1 cellular context compared by ENCODE assay signal in the genomic region with DNA sequence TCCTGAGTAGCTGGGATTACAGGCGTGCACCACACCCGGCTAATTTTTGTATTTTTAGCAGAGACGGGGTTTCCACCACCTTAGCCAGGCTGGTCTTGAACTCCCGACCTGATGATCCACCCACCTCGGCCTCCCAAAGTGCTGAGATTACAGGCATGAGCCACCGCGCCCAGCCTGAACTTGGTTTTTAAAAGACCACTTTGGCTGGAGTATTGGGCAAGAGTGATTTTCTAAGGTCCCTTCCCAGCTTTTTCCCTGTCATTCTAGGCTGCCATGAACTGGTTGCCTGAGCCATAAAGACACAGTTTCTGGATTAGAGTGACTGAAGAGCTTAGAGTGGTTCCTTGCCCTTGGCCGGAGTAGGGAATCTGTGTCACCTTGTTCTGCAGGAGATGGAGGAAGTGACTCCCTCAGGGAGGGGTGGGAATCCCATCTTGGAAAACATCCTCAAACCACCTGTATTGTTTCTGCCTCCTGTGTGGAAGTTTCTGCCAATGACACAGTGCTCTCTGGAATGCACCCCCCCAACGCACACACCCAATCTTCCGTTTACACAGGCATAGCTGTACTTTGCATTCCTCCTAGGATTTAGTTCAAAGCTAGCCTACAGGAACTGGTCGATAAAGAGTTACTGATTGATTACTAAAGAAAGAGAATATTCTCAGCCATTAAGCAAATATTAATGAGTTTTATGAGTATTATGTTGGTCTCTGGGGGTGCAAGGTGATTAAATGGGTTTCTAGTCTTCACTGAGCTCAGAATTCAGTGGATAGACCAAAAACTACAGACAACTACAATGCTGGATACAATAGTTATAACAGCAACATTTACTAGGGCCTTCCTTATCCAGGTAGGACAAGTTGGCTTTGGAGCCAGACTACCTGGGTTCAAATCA.
TF ChIP-seq lines count a peak whose summit lies in the region.

No MANE protein-coding gene starts in this region.

TF ChIP-seq in HepG2, 621 proteins besides CTCF, POLR2A, EP300 and RAD21 (continued from another document and continues in another):
- TF ChIP-seq HNF1B (CRISPR knock-in tag; IDR thresholded peaks at IDR 0.05), result peak; percentile 100
- TF ChIP-seq ETV5 (CRISPR knock-in tag; IDR thresholded peaks at IDR 0.05; ENCODE audit: borderline replicate concordance), result peak; percentile 100
- no peak; the same call in 1 of the 2 replicates for TF ChIP-seq NFE2L2 (IDR thresholded peaks at IDR 0.05; ENCODE audit: low read length)
- peak; percentile 75; the same call in 1 of the 2 replicates for TF ChIP-seq CREB1 (IDR thresholded peaks at IDR 0.05)
- TF ChIP-seq CREB1 (CRISPR knock-in tag; IDR thresholded peaks at IDR 0.05), result peak; percentile 95
- TF ChIP-seq ZNF34 (CRISPR knock-in tag; IDR thresholded peaks at IDR 0.05; ENCODE audit: borderline replicate concordance), result no peak
- TF ChIP-seq SOX5 (CRISPR knock-in tag; IDR thresholded peaks at IDR 0.05; ENCODE audit: borderline replicate concordance), result peak; percentile 100
- TF ChIP-seq ZNF605 (CRISPR knock-in tag; IDR thresholded peaks at IDR 0.05), result peak; percentile 93
- no peak for TF ChIP-seq PRPF4 (IDR thresholded peaks at IDR 0.05; ENCODE audit: low read depth, low read length, poor library complexity, severe bottlenecking)
- TF ChIP-seq FOSL1 (CRISPR knock-in tag; IDR thresholded peaks at IDR 0.05; ENCODE audit: borderline replicate concordance), result peak; percentile 93
- TF ChIP-seq ZNF33B (CRISPR knock-in tag; IDR thresholded peaks at IDR 0.05), result peak; percentile 98
- peak; percentile 98 for TF ChIP-seq ZNF430 (CRISPR knock-in tag; IDR thresholded peaks at IDR 0.05)
- TF ChIP-seq ZNF318 (CRISPR knock-in tag; IDR thresholded peaks at IDR 0.05), result no peak; the same call in 1 of the 2 replicates
- TF ChIP-seq ZC3H13 (CRISPR knock-in tag; IDR thresholded peaks at IDR 0.05), result peak; percentile 35; the same call in 1 of the 2 replicates
- TF ChIP-seq, protein P1, sequence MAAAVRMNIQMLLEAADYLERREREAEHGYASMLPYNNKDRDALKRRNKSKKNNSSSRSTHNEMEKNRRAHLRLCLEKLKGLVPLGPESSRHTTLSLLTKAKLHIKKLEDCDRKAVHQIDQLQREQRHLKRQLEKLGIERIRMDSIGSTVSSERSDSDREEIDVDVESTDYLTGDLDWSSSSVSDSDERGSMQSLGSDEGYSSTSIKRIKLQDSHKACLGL (CRISPR knock-in tag; IDR thresholded peaks at IDR 0.05), result no peak
- TF ChIP-seq ZKSCAN5 (CRISPR knock-in tag; IDR thresholded peaks at IDR 0.05), result peak; percentile 80; the same call in 1 of the 2 replicates
- TF ChIP-seq ZNF136 (CRISPR knock-in tag; IDR thresholded peaks at IDR 0.05; ENCODE audit: low read depth), result peak; percentile 95
- peak; percentile 88; the same call in 1 of the 2 replicates for TF ChIP-seq SP140L (CRISPR knock-in tag; IDR thresholded peaks at IDR 0.05; ENCODE audit: borderline replicate concordance)
- TF ChIP-seq, protein P2, sequence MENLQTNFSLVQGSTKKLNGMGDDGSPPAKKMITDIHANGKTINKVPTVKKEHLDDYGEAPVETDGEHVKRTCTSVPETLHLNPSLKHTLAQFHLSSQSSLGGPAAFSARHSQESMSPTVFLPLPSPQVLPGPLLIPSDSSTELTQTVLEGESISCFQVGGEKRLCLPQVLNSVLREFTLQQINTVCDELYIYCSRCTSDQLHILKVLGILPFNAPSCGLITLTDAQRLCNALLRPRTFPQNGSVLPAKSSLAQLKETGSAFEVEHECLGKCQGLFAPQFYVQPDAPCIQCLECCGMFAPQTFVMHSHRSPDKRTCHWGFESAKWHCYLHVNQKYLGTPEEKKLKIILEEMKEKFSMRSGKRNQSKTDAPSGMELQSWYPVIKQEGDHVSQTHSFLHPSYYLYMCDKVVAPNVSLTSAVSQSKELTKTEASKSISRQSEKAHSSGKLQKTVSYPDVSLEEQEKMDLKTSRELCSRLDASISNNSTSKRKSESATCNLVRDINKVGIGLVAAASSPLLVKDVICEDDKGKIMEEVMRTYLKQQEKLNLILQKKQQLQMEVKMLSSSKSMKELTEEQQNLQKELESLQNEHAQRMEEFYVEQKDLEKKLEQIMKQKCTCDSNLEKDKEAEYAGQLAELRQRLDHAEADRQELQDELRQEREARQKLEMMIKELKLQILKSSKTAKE (CRISPR knock-in tag; IDR thresholded peaks at IDR 0.05; ENCODE audit: borderline replicate concordance), result peak; percentile 98
- no peak; the same call in 1 of the 2 replicates for TF ChIP-seq ZNF234 (CRISPR knock-in tag; conservative IDR thresholded peaks at IDR 0.05)
- TF ChIP-seq ZNF577 (CRISPR knock-in tag; IDR thresholded peaks at IDR 0.05; ENCODE audit: borderline replicate concordance, low read depth), result no peak
- peak; percentile 100 for TF ChIP-seq STAT6 (CRISPR knock-in tag; IDR thresholded peaks at IDR 0.05; ENCODE audit: borderline replicate concordance)
- no peak for TF ChIP-seq SCMH1 (CRISPR knock-in tag; IDR thresholded peaks at IDR 0.05; ENCODE audit: borderline replicate concordance)
- peak; percentile 52; the same call in 1 of the 2 replicates for TF ChIP-seq NFYB (CRISPR knock-in tag; IDR thresholded peaks at IDR 0.05)
- no peak for TF ChIP-seq GABPA (IDR thresholded peaks at IDR 0.05; ENCODE audit: low read depth, low read length)
- TF ChIP-seq GABPA (CRISPR knock-in tag; IDR thresholded peaks at IDR 0.05; ENCODE audit: low read depth), result peak; percentile 79; the same call in 1 of the 2 replicates
- peak; percentile 97 for TF ChIP-seq RBM22 (optimal IDR thresholded peaks at IDR 0.05; ENCODE audit: low read length)
- TF ChIP-seq ZNF629 (CRISPR knock-in tag; conservative IDR thresholded peaks at IDR 0.05), result peak; percentile 75; the same call in 1 of the 2 replicates
- 0 out of 2 replicates have a peak, but pooled peaks have one; percentile 20 for TF ChIP-seq ZNF563 (CRISPR knock-in tag; IDR thresholded peaks at IDR 0.05)
- TF ChIP-seq ZNF704 (CRISPR knock-in tag; IDR thresholded peaks at IDR 0.05; ENCODE audit: borderline replicate concordance), result peak; percentile 48
- TF ChIP-seq THAP8 (CRISPR knock-in tag; IDR thresholded peaks at IDR 0.05; ENCODE audit: borderline replicate concordance), result no peak
- TF ChIP-seq, protein P3, sequence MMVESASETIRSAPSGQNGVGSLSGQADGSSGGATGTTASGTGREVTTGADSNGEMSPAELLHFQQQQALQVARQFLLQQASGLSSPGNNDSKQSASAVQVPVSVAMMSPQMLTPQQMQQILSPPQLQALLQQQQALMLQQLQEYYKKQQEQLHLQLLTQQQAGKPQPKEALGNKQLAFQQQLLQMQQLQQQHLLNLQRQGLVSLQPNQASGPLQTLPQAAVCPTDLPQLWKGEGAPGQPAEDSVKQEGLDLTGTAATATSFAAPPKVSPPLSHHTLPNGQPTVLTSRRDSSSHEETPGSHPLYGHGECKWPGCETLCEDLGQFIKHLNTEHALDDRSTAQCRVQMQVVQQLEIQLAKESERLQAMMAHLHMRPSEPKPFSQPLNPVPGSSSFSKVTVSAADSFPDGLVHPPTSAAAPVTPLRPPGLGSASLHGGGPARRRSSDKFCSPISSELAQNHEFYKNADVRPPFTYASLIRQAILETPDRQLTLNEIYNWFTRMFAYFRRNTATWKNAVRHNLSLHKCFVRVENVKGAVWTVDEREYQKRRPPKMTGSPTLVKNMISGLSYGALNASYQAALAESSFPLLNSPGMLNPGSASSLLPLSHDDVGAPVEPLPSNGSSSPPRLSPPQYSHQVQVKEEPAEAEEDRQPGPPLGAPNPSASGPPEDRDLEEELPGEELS (CRISPR knock-in tag; IDR thresholded peaks at IDR 0.05), result peak; percentile 100
- TF ChIP-seq ZNF44 (CRISPR knock-in tag; IDR thresholded peaks at IDR 0.05), result peak; percentile 94
